ENCODE assay signal across 1 cellular context in the genomic region with DNA sequence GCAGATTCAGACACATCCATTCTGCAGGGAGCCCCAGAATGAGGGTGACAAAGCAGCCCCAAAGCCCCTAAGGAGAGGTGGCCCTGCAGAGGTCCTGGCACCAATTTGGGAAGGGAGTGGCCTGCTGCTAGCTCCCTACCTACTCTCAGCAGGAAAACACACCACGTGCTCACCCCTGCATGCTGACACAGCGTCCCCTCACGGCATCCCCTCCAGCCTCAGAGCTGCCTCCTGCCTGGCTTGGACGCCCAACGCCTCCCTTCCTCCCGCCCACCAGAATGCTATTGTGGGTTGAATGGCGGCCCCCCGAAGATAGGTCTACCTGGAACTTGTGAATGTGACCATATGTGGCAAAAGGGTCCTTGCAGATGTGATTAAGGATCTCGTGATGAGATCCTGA.
A peak's percentile ranks its signal among the peaks of the same experiment; 100 is the strongest.
TF ChIP-seq lines count a peak whose summit lies in the region.

No MANE protein-coding gene starts in this region.

TF ChIP-seq in HEK293, 187 proteins besides CTCF, POLR2A, EP300 and RAD21 (continued from another document):
- 0 out of 2 replicates have a peak, but pooled peaks have one; percentile 14 for TF ChIP-seq SP2 (tag by site-specific recombination; IDR thresholded peaks at IDR 0.05)
